Comparison of ENCODE assay signal across 9 cellular contexts in genomic region chr3:133211449-133211848, GRCh38.
DNase-seq lines count a peak whose midpoint lies in the region; ATAC-seq, FAIRE-seq and TF ChIP-seq lines count a peak whose summit lies in the region.
"Had no signal": no experiment of that assay in that cellular context is flagged by ENCODE, and none has a peak within 500 bp of the region (broad histone marks: within the 10 kb centered on the region; RNA-seq: fewer than 3 reads in every experiment).

No MANE protein-coding gene starts in this region.

- H3K4me1 ChIP-seq in HUES48 (ENCODE audit: control insufficient read depth, insufficient read depth, low read length) (peaks cover 53% of the 10 kb centered on the region), tibial artery (no peaks in the 10 kb centered on the region), kidney (ENCODE audit: control insufficient read depth in 1 of 2, insufficient read depth in 1 of 2, low read depth in 1 of 2, low read length in 2 of 2) (no peaks in the 10 kb centered on the region)

- no peaks in the 10 kb centered on the region for H3K27me3 Mint-ChIP-seq in brain

- peaks cover 41% of the 10 kb centered on the region for H3K4me1 Mint-ChIP-seq in brain

- H3K9ac ChIP-seq in HUES48 (ENCODE audit: low read depth, low read length) = no peak overlapping the region
- no peak overlapping the region for H3K9ac ChIP-seq in kidney (ENCODE audit: low read length in 2 of 2)

- no peak overlapping the region for H3K4me3 ChIP-seq in GM12865 (ENCODE audit: low read depth, low read length)
- peak overlapping the region; percentile 15; the same call in 1 of the 2 replicates for H3K4me3 ChIP-seq in HUES48 (ENCODE audit: low read depth, low read length)
- H3K4me3 ChIP-seq in tibial artery = no peak overlapping the region
- H3K4me3 ChIP-seq in kidney (ENCODE audit: low read length in 2 of 2) = no peak overlapping the region

- H3K27ac ChIP-seq in HUES48 (ENCODE audit: low read depth, low read length) (peak overlapping the region; percentile 81), tibial artery (no peak overlapping the region), kidney (ENCODE audit: low read depth in 2 of 2, low read length in 2 of 2) (no peak overlapping the region)

- H3K27ac Mint-ChIP-seq in brain = peak overlapping the region in 4 of 5 experiments; percentile 41 to 86 (median 64)

- H3K27me3 ChIP-seq in HUES48 (ENCODE audit: control insufficient read depth, insufficient read depth, low read length) (no peaks in the 10 kb centered on the region), tibial artery (no peaks in the 10 kb centered on the region)

- FAIRE-seq in kidney (lab: Jason Lieb, UNC) = no peak

- DNase-seq in GM12865 (ENCODE audit: low read depth) = peak; percentile 84
- no peak for DNase-seq in tibial artery
- DNase-seq in kidney = no peak
- no peak for DNase-seq in occipital lobe (lab: John Stamatoyannopoulos, UW)
- DNase-seq in mesenteric fat pad (ENCODE audit: low spot score) = no peak

- peak; percentile 90 for ATAC-seq in GM21528 (IDR thresholded peaks at IDR 0.05; ENCODE audit: low FRiP score, unreplicated experiment)
- ATAC-seq: HCT116 had no signal

- no peaks in the 10 kb centered on the region for H3K36me3 Mint-ChIP-seq in brain

- TF ChIP-seq CTCF in GM12865 (IDR thresholded peaks at IDR 0.05; ENCODE audit: insufficient read depth, low read depth, low read length, missing control alignments) = no peak
- TF ChIP-seq CTCF in brain (conservative IDR thresholded peaks at IDR 0.05) = no peak
- TF ChIP-seq CTCF in tibial artery (IDR thresholded peaks at IDR 0.05) = no peak
- no peak for TF ChIP-seq CTCF in kidney (IDR thresholded peaks at IDR 0.05; ENCODE audit: borderline replicate concordance, extremely low read depth, insufficient read depth)

- peak overlapping the region in 1 of 5 experiments; percentile 12 for H3K4me3 Mint-ChIP-seq in brain

- H3K36me3 ChIP-seq in HUES48 (ENCODE audit: control insufficient read depth, insufficient read depth, low read length) (no peaks in the 10 kb centered on the region), tibial artery (no peaks in the 10 kb centered on the region), kidney (ENCODE audit: control insufficient read depth in 1 of 2, insufficient read depth in 2 of 2, low read length in 2 of 2) (no peaks in the 10 kb centered on the region)

- H3K9me3 Mint-ChIP-seq in brain = peaks cover 0 to 5% (median under 1%) of the 10 kb centered on the region in 5 experiments

- H3K9me3 ChIP-seq in HUES48 (ENCODE audit: control insufficient read depth, insufficient read depth, low read length) (no peaks in the 10 kb centered on the region), tibial artery (peaks cover 0 to under 1% (median 0%) of the 10 kb centered on the region in 3 donors), kidney (ENCODE audit: control insufficient read depth in 1 of 2, low read length in 2 of 2) (no peaks in the 10 kb centered on the region)

- intact Hi-C loops in tibial artery (cut with DNase I; ENCODE audit: low total_unique reads) = no loop called here
- intact Hi-C loops in kidney (cut with DNase I) = no loop called here
